1 cellular context compared by ENCODE assay signal in genomic region chr5:64347308-64347707, GRCh38.
TF ChIP-seq lines count a peak whose summit lies in the region.

No MANE protein-coding gene starts in this region.

TF ChIP-seq in H1, 55 proteins besides CTCF, POLR2A, EP300 and RAD21 (continued from another document):
- no peak for TF ChIP-seq GABPA (IDR thresholded peaks at IDR 0.05; ENCODE audit: borderline replicate concordance, insufficient read depth, low read length)
- TF ChIP-seq, protein P1, sequence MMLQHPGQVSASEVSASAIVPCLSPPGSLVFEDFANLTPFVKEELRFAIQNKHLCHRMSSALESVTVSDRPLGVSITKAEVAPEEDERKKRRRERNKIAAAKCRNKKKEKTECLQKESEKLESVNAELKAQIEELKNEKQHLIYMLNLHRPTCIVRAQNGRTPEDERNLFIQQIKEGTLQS (IDR thresholded peaks at IDR 0.05; ENCODE audit: insufficient read depth, low read depth, low read length), result no peak
